ENCODE assay signal across 9 cellular contexts in genomic region chr6:155628315-155628714, GRCh38.
DNase-seq lines count a peak whose midpoint lies in the region; ATAC-seq lines count a peak whose summit lies in the region.
"Had no signal": no experiment of that assay in that cellular context is flagged by ENCODE, and none has a peak within 500 bp of the region (broad histone marks: within the 10 kb centered on the region; RNA-seq: fewer than 3 reads in every experiment).

No MANE protein-coding gene starts in this region.

- no peaks in the 10 kb centered on the region for H3K36me3 Mint-ChIP-seq in activated T-cell treated with anti-CD3 and anti-CD28 coated beads, Interleukin-2, amount 50 U/mL, for 4 hours (ENCODE audit: insufficient read depth)
- peaks cover 0 to 4% of the 10 kb centered on the region in 2 donors for H3K36me3 Mint-ChIP-seq in stimulated activated naive B cell treated with anti-CD40 and anti-IgM and Interleukin-4, amounts not matched to agents 10 μg/mL and 1 μg/mL and 100 μg/mL, for 72 hours

- peaks cover 3% of the 10 kb centered on the region for H3K9me3 Mint-ChIP-seq in activated T-cell treated with anti-CD3 and anti-CD28 coated beads, Interleukin-2, amount 50 U/mL, for 4 hours
- peaks cover 9 to 14% of the 10 kb centered on the region in 2 donors for H3K9me3 Mint-ChIP-seq in stimulated activated naive B cell treated with anti-CD40 and anti-IgM and Interleukin-4, amounts not matched to agents 10 μg/mL and 1 μg/mL and 100 μg/mL, for 72 hours

- peak; percentile 98 for ATAC-seq in HG02885 (IDR thresholded peaks at IDR 0.05; ENCODE audit: poor library complexity, unreplicated experiment)
- peak; percentile 91 to 92 for ATAC-seq in activated T-cell treated with anti-CD3 and anti-CD28 coated beads, Interleukin-2, amount 50 U/mL, for 4 hours
- peak; percentile 94 to 99 for ATAC-seq in stimulated activated naive B cell treated with anti-CD40 and anti-IgM and Interleukin-4, amounts not matched to agents 10 μg/mL and 1 μg/mL and 100 μg/mL, for 72 hours (replicated peaks)

- H3K4me1 Mint-ChIP-seq in activated T-cell treated with anti-CD3 and anti-CD28 coated beads, Interleukin-2, amount 50 U/mL, for 4 hours (ENCODE audit: low read depth) = peaks cover 5% of the 10 kb centered on the region
- H3K4me1 Mint-ChIP-seq in stimulated activated naive B cell treated with anti-CD40 and anti-IgM and Interleukin-4, amounts not matched to agents 10 μg/mL and 1 μg/mL and 100 μg/mL, for 72 hours = peaks cover 0 to 8% of the 10 kb centered on the region in 2 donors

- H3K27ac Mint-ChIP-seq in stimulated activated naive B cell treated with anti-CD40 and anti-IgM and Interleukin-4, amounts not matched to agents 10 μg/mL and 1 μg/mL and 100 μg/mL, for 72 hours = no peak overlapping the region

- H3K4me3 Mint-ChIP-seq in activated T-cell treated with anti-CD3 and anti-CD28 coated beads, Interleukin-2, amount 50 U/mL, for 4 hours = no peak overlapping the region
- H3K4me3 Mint-ChIP-seq in stimulated activated naive B cell treated with anti-CD40 and anti-IgM and Interleukin-4, amounts not matched to agents 10 μg/mL and 1 μg/mL and 100 μg/mL, for 72 hours = no peak overlapping the region

- DNase-seq in activated T-cell treated with anti-CD3 and anti-CD28 coated beads for 24 hours (ENCODE audit: low read depth) (peak; percentile 7), UCSD-AML1 (lab: John Stamatoyannopoulos, UW; ENCODE audit: unreplicated experiment) (no peak), germinal center (ENCODE audit: low spot score) (no peak), NCI-H1417 (lab: John Stamatoyannopoulos, UW) (no peak)
- DNase-seq in activated T-cell treated with anti-CD3 and anti-CD28 coated beads, Interleukin-2, amount 50 U/mL, for 1 hour = no peak
- no peak for DNase-seq in activated T-cell treated with anti-CD3 and anti-CD28 coated beads, Interleukin-2, amount 50 U/mL, for 4 hours
- DNase-seq in stimulated activated naive B cell treated with anti-CD40 and anti-IgM and Interleukin-4, amounts not matched to agents 10 μg/mL and 1 μg/mL and 100 μg/mL, for 72 hours = peak; percentile 44
- DNase-seq: NCI-H526 treated with DMSO at 0.1 percent for 48 hours had no signal

- no peaks in the 10 kb centered on the region for H3K27me3 Mint-ChIP-seq in activated T-cell treated with anti-CD3 and anti-CD28 coated beads, Interleukin-2, amount 50 U/mL, for 4 hours (ENCODE audit: low read depth)
- H3K27me3 Mint-ChIP-seq in stimulated activated naive B cell treated with anti-CD40 and anti-IgM and Interleukin-4, amounts not matched to agents 10 μg/mL and 1 μg/mL and 100 μg/mL, for 72 hours = peaks cover 0 to 4% of the 10 kb centered on the region in 2 donors

Comparison
In these comparisons a context has a peak if more than half of its experiments do, and no peak if none do; other contexts are left out.
1. DNase-seq: peak in activated T-cell treated with anti-CD3 and anti-CD28 coated beads for 24 hours (single experiment) and stimulated activated naive B cell treated with anti-CD40 and anti-IgM and Interleukin-4, amounts not matched to agents 10 μg/mL and 1 μg/mL and 100 μg/mL, for 72 hours (single experiment); none in activated T-cell treated with anti-CD3 and anti-CD28 coated beads, Interleukin-2, amount 50 U/mL, for 1 hour (single experiment), activated T-cell treated with anti-CD3 and anti-CD28 coated beads, Interleukin-2, amount 50 U/mL, for 4 hours (single experiment), UCSD-AML1 (single experiment), germinal center (single experiment) and NCI-H1417 (0 of 3).
2. Peak in every context shown above with its lines, with median percentiles within 50 percentile points of each other: ATAC-seq.